12 cellular contexts compared by ENCODE assay signal in the genomic region with DNA sequence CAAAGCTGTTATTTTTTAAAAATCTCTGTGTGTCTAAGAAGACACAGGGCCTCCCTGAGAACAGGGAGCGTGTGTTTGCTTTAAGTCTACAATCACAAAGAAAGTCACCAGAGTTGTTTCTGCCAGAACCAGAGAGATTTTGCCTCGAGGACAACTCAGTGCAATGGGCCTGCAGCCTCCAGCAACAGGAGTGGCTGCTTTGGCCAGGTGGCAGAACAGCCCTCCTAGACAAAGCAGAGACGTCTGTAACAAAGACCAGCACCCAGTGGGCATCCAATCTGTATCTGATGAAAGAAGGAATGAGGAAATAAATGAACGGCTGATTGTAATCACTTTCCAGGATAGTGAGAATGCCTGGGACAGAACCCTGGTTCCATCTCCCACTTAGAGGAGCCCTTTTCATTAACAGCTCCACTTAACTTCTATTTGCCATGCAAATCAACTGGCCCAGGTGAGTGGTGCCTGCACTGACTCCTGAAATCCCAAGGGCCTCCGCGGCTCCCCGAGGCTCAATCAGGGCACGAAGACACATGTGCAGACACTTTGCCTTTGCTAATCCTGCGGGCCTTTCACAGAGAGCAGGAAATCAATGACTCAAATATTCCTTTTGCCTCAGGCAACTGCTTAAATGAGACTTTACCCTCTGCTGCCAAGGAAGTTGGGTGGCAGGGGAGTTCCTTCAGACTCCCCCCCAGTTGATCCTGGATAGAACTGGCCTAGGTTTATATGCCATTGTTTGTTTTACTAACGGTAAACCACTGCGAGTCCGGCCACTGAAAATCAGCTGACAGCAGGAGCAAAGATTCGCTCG.
A peak's percentile ranks its signal among the peaks of the same experiment; 100 is the strongest.
DNase-seq lines count a peak whose midpoint lies in the region; ATAC-seq, FAIRE-seq and TF ChIP-seq lines count a peak whose summit lies in the region.
"Had no signal": no experiment of that assay in that cellular context is flagged by ENCODE, and none has a peak within 500 bp of the region (broad histone marks: within the 10 kb centered on the region; RNA-seq: fewer than 3 reads in every experiment).

No MANE protein-coding gene starts in this region.

- peak overlapping the region; percentile 83; the same call in 1 of the 2 replicates for H3K14ac ChIP-seq in H9 (ENCODE audit: insufficient read depth, low read length)

- no peaks in the 10 kb centered on the region for H3K36me3 ChIP-seq in transverse colon
- H3K36me3 ChIP-seq: neutrophil had no signal

- no peak overlapping the region for H3K4ac ChIP-seq in H9 (ENCODE audit: low read depth, low read length)

- POLR2A ChIA-PET in A549 (lab: Yijun Ruan, JAX), result no interaction called here
- POLR2A ChIA-PET in activated CD4-positive, alpha-beta memory T cell treated with anti-CD3 and anti-CD28 coated beads for 36 hours (lab: Charles Lee), result no interaction called here

- H3K9me3 Mint-ChIP-seq in H9 (peaks cover 14 to 16% of the 10 kb centered on the region in 2 experiments), glutamatergic neuron (ENCODE audit: unreplicated experiment) (peaks cover 3% of the 10 kb centered on the region)
- peaks cover 10% of the 10 kb centered on the region for H3K9me3 Mint-ChIP-seq in activated CD4-positive, alpha-beta memory T cell treated with anti-CD3 and anti-CD28 coated beads for 36 hours

- H3K27ac ChIP-seq in A549 (peak overlapping the region in 1 of 2 experiments; percentile 68; a peak in 3 of 6 replicates), H9 (ENCODE audit: insufficient read length, low read depth, low read length) (no peak overlapping the region), VCaP (peak overlapping the region; percentile 20; the same call in 1 of the 2 replicates), transverse colon (no peak overlapping the region)
- H3K27ac ChIP-seq: neutrophil had no signal

- H3K4me3 ChIP-seq in A549 (no peak overlapping the region), transverse colon (no peak overlapping the region)

- H3K79me1 ChIP-seq in H9 (ENCODE audit: insufficient read depth, low read depth, low read length, poor library complexity, severe bottlenecking), result no peaks in the 10 kb centered on the region

- peak overlapping the region; percentile 54 for H3K18ac ChIP-seq in H9 (ENCODE audit: insufficient read length, low read depth, low read length)

- FAIRE-seq in A549 (lab: Jason Lieb, UNC), result no peak

- no peak overlapping the region for H2BK12ac ChIP-seq in H9 (ENCODE audit: insufficient read length, low read depth, low read length)

- CTCF ChIA-PET in A549 (lab: Yijun Ruan, JAX), result interaction anchor here (1.2 kb wide), 1 partner anchor 98 kb away, joined by 3 read pairs; no protein-coding TSS in a partner anchor
- CTCF ChIA-PET in activated CD4-positive, alpha-beta memory T cell treated with anti-CD3 and anti-CD28 coated beads for 36 hours (lab: Charles Lee), result no interaction called here

- in situ Hi-C loops in transverse colon (cut with MboI; ENCODE audit: low pct_ligation_motif_present in 1 of 4, low pct_unique_long_range_greater_than_20kb in 1 of 4, low sequenced_read_pairs in 3 of 4), result no loop called here

- H2AFZ ChIP-seq in H9 (ENCODE audit: low read length), result no peak overlapping the region

- TF ChIP-seq POLR2A in A549 (IDR thresholded peaks at IDR 0.05; ENCODE audit: low read length) (no peak), transverse colon (IDR thresholded peaks at IDR 0.05) (no peak)

- H3K56ac ChIP-seq in H9 (ENCODE audit: insufficient read length, low read depth, low read length), result no peak overlapping the region

- peak overlapping the region; percentile 99 for H2BK20ac ChIP-seq in H9 (ENCODE audit: low read depth, low read length, poor library complexity, severe bottlenecking)

- TF ChIP-seq EP300 in A549 (IDR thresholded peaks at IDR 0.05) (no peak), transverse colon (IDR thresholded peaks at IDR 0.05; ENCODE audit: low read depth) (no peak)

- H3K4me1 Mint-ChIP-seq in H9, result peaks cover 50 to 60% of the 10 kb centered on the region in 2 experiments
- peaks cover 7% of the 10 kb centered on the region for H3K4me1 Mint-ChIP-seq in glutamatergic neuron (ENCODE audit: low read depth, unreplicated experiment)
- peaks cover 16% of the 10 kb centered on the region for H3K4me1 Mint-ChIP-seq in activated CD4-positive, alpha-beta memory T cell treated with anti-CD3 and anti-CD28 coated beads for 36 hours (ENCODE audit: low read depth)

- ATAC-seq in A549 (peak in 1 of 2 experiments; percentile 36; a peak in 2 of 6 replicates), GM19395 (IDR thresholded peaks at IDR 0.05; ENCODE audit: unreplicated experiment) (no peak), HG03280 (IDR thresholded peaks at IDR 0.05; ENCODE audit: unreplicated experiment) (no peak)

- no peaks in the 10 kb centered on the region for H3K23me2 ChIP-seq in H9 (ENCODE audit: insufficient read length, low read depth, low read length, poor library complexity, severe bottlenecking)

- no peak for TF ChIP-seq CTCF in A549 (IDR thresholded peaks at IDR 0.05)
- TF ChIP-seq CTCF in H9 (conservative IDR thresholded peaks at IDR 0.05), result no peak
- TF ChIP-seq CTCF in VCaP (conservative IDR thresholded peaks at IDR 0.05), result no peak
- TF ChIP-seq CTCF in glutamatergic neuron (IDR thresholded peaks at IDR 0.05; ENCODE audit: partially characterized antibody, unreplicated experiment), result no peak
- TF ChIP-seq CTCF in transverse colon (IDR thresholded peaks at IDR 0.05), result no peak

- H3K4me2 ChIP-seq in A549 (peak overlapping the region; percentile 13; the same call in 2 of the 3 replicates), H9 (ENCODE audit: insufficient read depth, insufficient read length, low read length) (no peak overlapping the region)

- H3T11ph ChIP-seq in H9 (ENCODE audit: low read length), result peak overlapping the region; percentile 74

- no peaks in the 10 kb centered on the region for H3K9me3 ChIP-seq in A549
- H3K9me3 ChIP-seq in H9 (ENCODE audit: control insufficient read depth, low read depth, low read length), result no peaks in the 10 kb centered on the region
- H3K9me3 ChIP-seq in transverse colon, result no peaks in the 10 kb centered on the region
- H3K9me3 ChIP-seq: Caco-2, neutrophil had no signal

- no peak overlapping the region for H3K23ac ChIP-seq in H9 (ENCODE audit: insufficient read length, low read depth, low read length)

- no peak overlapping the region for H4K8ac ChIP-seq in H9 (replicated peaks; ENCODE audit: insufficient read length, low read depth, low read length)

- H3K4me3 Mint-ChIP-seq in H9 (no peak overlapping the region; a peak in 1 of 5 replicates), glutamatergic neuron (ENCODE audit: unreplicated experiment) (no peak overlapping the region)
- no peak overlapping the region for H3K4me3 Mint-ChIP-seq in activated CD4-positive, alpha-beta memory T cell treated with anti-CD3 and anti-CD28 coated beads for 36 hours
- H3K4me3 Mint-ChIP-seq: brain had no signal

- H2AK5ac ChIP-seq in H9 (ENCODE audit: insufficient read length, low read length), result peak overlapping the region; percentile 59

- H2BK5ac ChIP-seq in H9 (ENCODE audit: insufficient read length, low read length), result no peak overlapping the region

- no peaks in the 10 kb centered on the region for H4K20me1 ChIP-seq in H9 (ENCODE audit: control insufficient read depth, insufficient read depth, insufficient read length)

- peak overlapping the region; percentile 83 for H2BK120ac ChIP-seq in H9 (ENCODE audit: low read depth, low read length, poor library complexity, severe bottlenecking)

- H3K27me3 Mint-ChIP-seq in H9 (ENCODE audit: low read depth) (peaks cover 1% of the 10 kb centered on the region; the same call in 1 of the 2 replicates), glutamatergic neuron (ENCODE audit: unreplicated experiment) (peaks cover 1% of the 10 kb centered on the region)
- H3K27me3 Mint-ChIP-seq in activated CD4-positive, alpha-beta memory T cell treated with anti-CD3 and anti-CD28 coated beads for 36 hours, result no peaks in the 10 kb centered on the region

- TF ChIP-seq RAD21 in A549 (conservative IDR thresholded peaks at IDR 0.05 in 1 of 2, IDR thresholded peaks at IDR 0.05 in 1 of 2), result no peak

- no peak overlapping the region for H4K5ac ChIP-seq in H9 (ENCODE audit: insufficient read length, low read depth, low read length)

- intact Hi-C loops in activated CD4-positive, alpha-beta memory T cell treated with anti-CD3 and anti-CD28 coated beads for 36 hours (cut with micrococcal nuclease), result no loop called here
- intact Hi-C loops in transverse colon (cut with DNase I; ENCODE audit: low total_unique reads), result no loop called here

- H2BK15ac ChIP-seq in H9 (ENCODE audit: low read depth, low read length), result no peak overlapping the region

- WGBS in A549 (ENCODE audit: missing lambda C conversion rate), result 62% methylated on average over 9 of the region's 14 CpGs
- no CpG with 5 or more reads among the region's 14 CpGs for WGBS in H9 (ENCODE audit: extremely low coverage, insufficient read length, low lambda C conversion rate)
- WGBS in transverse colon (ENCODE audit: low coverage in 1 of 2), 2 donors, result 53% methylated on average over 14 of the region's 14 CpGs; no CpG with 5 or more reads in 1 of the 2 donors

- H3K27ac Mint-ChIP-seq in H9 (peak overlapping the region; percentile 53 to 97 (median 79); a peak in 6 of 7 replicates), glutamatergic neuron (ENCODE audit: unreplicated experiment) (no peak overlapping the region)
- H3K27ac Mint-ChIP-seq in activated CD4-positive, alpha-beta memory T cell treated with anti-CD3 and anti-CD28 coated beads for 36 hours, result no peak overlapping the region

- H3K79me2 ChIP-seq in H9 (ENCODE audit: insufficient read depth, low read length), result no peaks in the 10 kb centered on the region

- DNase-seq in A549 (ENCODE audit: low read depth in 1 of 2, low spot score in 1 of 2), result peak; percentile 10 to 11
- peak; percentile 70 for DNase-seq in H9
- DNase-seq in glutamatergic neuron, result peak; percentile 37
- DNase-seq in activated CD4-positive, alpha-beta memory T cell treated with anti-CD3 and anti-CD28 coated beads for 36 hours, result no peak
- no peak for DNase-seq in transverse colon
- DNase-seq: activated CD4-positive, alpha-beta T cell treated with anti-CD3 and anti-CD28 coated beads, Interleukin-2, amount 50 U/mL, for 4 hours; Caco-2 had no signal

- no peak overlapping the region for H3K9ac ChIP-seq in H9 (ENCODE audit: extremely low read depth, insufficient read length, low read length)

- peaks cover 32% of the 10 kb centered on the region for H3K4me1 ChIP-seq in A549
- H3K4me1 ChIP-seq in H9 (ENCODE audit: insufficient read depth, low read length), result peaks cover 6% of the 10 kb centered on the region; the same call in 1 of the 2 replicates
- H3K4me1 ChIP-seq in transverse colon, result peaks cover 0 to 11% (median 0%) of the 10 kb centered on the region in 4 donors

- H3K36me3 Mint-ChIP-seq in H9 (ENCODE audit: insufficient read depth in 1 of 3, low read depth in 3 of 3), result peaks cover 14 to 25% (median 14%) of the 10 kb centered on the region in 3 experiments
- peaks cover 11% of the 10 kb centered on the region for H3K36me3 Mint-ChIP-seq in glutamatergic neuron (ENCODE audit: unreplicated experiment)
- peaks cover 3% of the 10 kb centered on the region for H3K36me3 Mint-ChIP-seq in activated CD4-positive, alpha-beta memory T cell treated with anti-CD3 and anti-CD28 coated beads for 36 hours

- H4K91ac ChIP-seq in H9 (ENCODE audit: insufficient read length, low read depth, low read length), result peak overlapping the region; percentile 71

- H3K27me3 ChIP-seq in H9 (ENCODE audit: insufficient read depth, low read length) (no peaks in the 10 kb centered on the region), transverse colon (no peaks in the 10 kb centered on the region)
- H3K27me3 ChIP-seq: neutrophil had no signal

Comparison
In these comparisons a context has a peak if more than half of its experiments do, and no peak if none do; other contexts are left out.
1. DNase-seq: peak in A549 (2 of 2), H9 (single experiment) and glutamatergic neuron (single experiment); none in activated CD4-positive, alpha-beta memory T cell treated with anti-CD3 and anti-CD28 coated beads for 36 hours (single experiment) and transverse colon (single experiment).
2. H3K27ac Mint-ChIP-seq: peak in H9 (3 of 3); none in glutamatergic neuron (single experiment) and activated CD4-positive, alpha-beta memory T cell treated with anti-CD3 and anti-CD28 coated beads for 36 hours (single experiment).